14 cellular contexts compared by ENCODE assay signal in the genomic region with DNA sequence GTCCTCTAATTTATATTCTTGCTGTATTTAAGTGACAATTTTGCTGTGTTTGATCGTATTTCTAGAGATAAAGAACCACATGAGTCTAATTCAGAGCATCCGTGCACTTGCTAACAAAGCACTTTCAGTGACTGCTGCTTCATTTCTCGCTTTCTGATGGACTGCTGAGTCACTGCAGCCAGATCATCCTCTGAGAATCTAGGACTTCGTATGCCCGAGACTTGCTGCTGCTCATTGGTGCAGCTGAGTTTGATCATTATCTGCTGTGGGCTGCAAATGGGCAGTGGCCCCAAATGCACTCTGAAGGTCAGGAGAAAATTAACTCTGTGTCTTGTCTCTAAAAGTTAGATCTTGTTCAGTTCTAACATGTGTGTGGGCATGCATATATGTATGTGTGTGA.
A peak's percentile ranks its signal among the peaks of the same experiment; 100 is the strongest.
DNase-seq lines count a peak whose midpoint lies in the region; ATAC-seq, FAIRE-seq and TF ChIP-seq lines count a peak whose summit lies in the region.
"Had no signal": no experiment of that assay in that cellular context is flagged by ENCODE, and none has a peak within 500 bp of the region (broad histone marks: within the 10 kb centered on the region; RNA-seq: fewer than 3 reads in every experiment).

No MANE protein-coding gene starts in this region.

- H3K4me2 ChIP-seq in hepatocyte = no peak overlapping the region

- no peak overlapping the region for H2AFZ ChIP-seq in hepatocyte

- H3K9me2 ChIP-seq in hepatocyte (replicated peaks; ENCODE audit: insufficient read depth) = no peaks in the 10 kb centered on the region

- no peaks in the 10 kb centered on the region for H3K79me2 ChIP-seq in hepatocyte

- DNase-seq in NCI-H82 (lab: John Stamatoyannopoulos, UW) (peak; percentile 6), NCI-H82 treated with DMSO at 0.1 percent for 48 hours (lab: John Stamatoyannopoulos, UW; ENCODE audit: unreplicated experiment) (no peak), RPMI7951 (ENCODE audit: low read depth) (peak; percentile 50), hepatocyte (ENCODE audit: low spot score) (peak; percentile 10), urothelium cell line (ENCODE audit: low spot score) (peak; percentile 4), DMS153 (lab: John Stamatoyannopoulos, UW) (no peak)
- no peak for DNase-seq in activated effector memory CD4-positive, alpha-beta T cell treated with anti-CD3 and anti-CD28 coated beads, Interleukin-2, amount 50 U/mL, for 16 hours
- DNase-seq: activated T-cell treated with anti-CD3 and anti-CD28 coated beads, Interleukin-2, amount 50 U/mL, for 24 hours; stimulated activated CD4-positive, alpha-beta T cell treated with anti-CD3 and anti-CD28 coated beads, Interleukin-12 subunit alpha, Interleukin-12 subunit beta, amount 100 ng/mL, for 4 hours; T-helper 17 cell; testis had no signal

- no peaks in the 10 kb centered on the region for H4K20me1 ChIP-seq in hepatocyte (ENCODE audit: insufficient read depth, poor library complexity, severe bottlenecking)

- WGBS in hepatocyte (ENCODE audit: low lambda C conversion rate, missing lambda C conversion rate) = 51% methylated on average over 5 of the region's 5 CpGs

- H3K4me1 ChIP-seq in hepatocyte (ENCODE audit: insufficient read depth) = no peaks in the 10 kb centered on the region
- H3K4me1 ChIP-seq: testis had no signal

- H3K9me3 ChIP-seq in hepatocyte (ENCODE audit: low read depth) = no peaks in the 10 kb centered on the region
- H3K9me3 ChIP-seq: testis had no signal

- H3K4me3 ChIP-seq in hepatocyte = no peak overlapping the region
- H3K4me3 ChIP-seq: testis had no signal

- TF ChIP-seq CTCF in hepatocyte (IDR thresholded peaks at IDR 0.05; ENCODE audit: poor library complexity) = no peak

- H3K27me3 ChIP-seq in hepatocyte = no peaks in the 10 kb centered on the region
- H3K27me3 ChIP-seq: testis had no signal

- H3K36me3 ChIP-seq in hepatocyte (replicated peaks; ENCODE audit: insufficient read depth, low read depth) = no peaks in the 10 kb centered on the region

- H3K27ac ChIP-seq in hepatocyte = no peak overlapping the region
- H3K27ac ChIP-seq: testis had no signal

- FAIRE-seq in urothelium cell line (lab: Jason Lieb, UNC) = no peak
- FAIRE-seq: A204.1 had no signal

- ATAC-seq in GM21360 (IDR thresholded peaks at IDR 0.05; ENCODE audit: unreplicated experiment) = no peak
- ATAC-seq: Panc1, T-helper 17 cell had no signal

Comparison
In these comparisons a context has a peak if more than half of its experiments do, and no peak if none do; other contexts are left out.
1. DNase-seq: peak in NCI-H82 (single experiment), RPMI7951 (single experiment), hepatocyte (single experiment) and urothelium cell line (single experiment); none in NCI-H82 treated with DMSO at 0.1 percent for 48 hours (single experiment), activated effector memory CD4-positive, alpha-beta T cell treated with anti-CD3 and anti-CD28 coated beads, Interleukin-2, amount 50 U/mL, for 16 hours (single experiment) and DMS153 (single experiment).